Comparison of ENCODE assay signal across 22 cellular contexts in the genomic region with DNA sequence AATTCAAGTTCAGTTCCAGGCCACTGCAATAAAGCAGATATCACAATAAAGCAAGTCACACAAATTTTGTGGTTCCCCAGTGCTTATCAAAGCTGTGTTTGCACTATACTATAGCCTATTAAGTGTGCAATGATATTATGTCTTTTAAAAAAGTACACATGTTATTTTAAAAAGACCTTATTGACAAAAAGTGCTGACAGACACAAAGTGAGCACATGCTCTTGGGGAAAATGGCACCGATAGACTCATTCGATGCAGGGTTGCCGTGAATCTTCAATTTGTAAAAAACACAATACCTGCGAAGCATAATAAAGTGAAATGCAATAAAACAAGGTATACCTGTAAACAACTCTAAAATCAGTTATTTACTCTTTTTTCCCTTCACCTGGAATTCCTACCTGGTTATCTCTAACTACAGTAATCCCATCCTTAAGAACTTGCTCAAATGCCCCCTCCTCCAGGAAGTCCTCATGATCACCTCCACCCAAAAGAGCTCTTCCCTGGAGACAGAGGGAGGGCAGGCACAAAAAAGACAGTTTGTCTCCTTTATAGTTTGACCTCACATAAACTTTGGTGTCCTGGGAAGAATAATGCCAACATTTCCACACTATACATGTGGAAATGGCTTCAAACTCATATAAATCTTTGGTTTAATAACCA.
"Had no signal": no experiment of that assay in that cellular context is flagged by ENCODE, and none has a peak within 500 bp of the region (broad histone marks: within the 10 kb centered on the region; RNA-seq: fewer than 3 reads in every experiment).

No MANE protein-coding gene starts in this region.

- H3K36me3 ChIP-seq: ascending aorta, brain microvascular endothelial cell, ovary, prostate gland, upper lobe of right lung had no signal

- H3K27ac ChIP-seq: ascending aorta, brain microvascular endothelial cell, dorsolateral prefrontal cortex, ovary, prostate gland, upper lobe of right lung had no signal

- H3K4me1 Mint-ChIP-seq: activated naive CD4-positive, alpha-beta T cell treated with anti-CD3 and anti-CD28 coated beads, Interleukin-2, amount 50 U/mL, for 24 hours had no signal

- H3K9me3 Mint-ChIP-seq: activated naive CD4-positive, alpha-beta T cell treated with anti-CD3 and anti-CD28 coated beads, Interleukin-2, amount 50 U/mL, for 24 hours; activated T-helper 1 cell treated with anti-CD3 and anti-CD28 coated beads, Interleukin-12 subunit alpha, Interleukin-12 subunit beta, Interleukin-2, Interleukin-4 antibody, amounts not matched to agents 30 ng/mL and 10 ng/mL and 1 ng/mL, durations not matched to agents 14 hours and 24 hours and 36 hours; endodermal cell; naive B cell had no signal

- H3K4me1 ChIP-seq: prostate gland had no signal

- H3K27me3 ChIP-seq: ascending aorta, ovary had no signal

- H3K9me3 ChIP-seq: ascending aorta, ovary, prostate gland, upper lobe of right lung had no signal

- H3K36me3 Mint-ChIP-seq: activated naive CD4-positive, alpha-beta T cell treated with anti-CD3 and anti-CD28 coated beads, Interleukin-2, amount 50 U/mL, for 24 hours had no signal

- FAIRE-seq: colon had no signal

- H3K4me3 ChIP-seq: ascending aorta, dorsolateral prefrontal cortex, ovary, prostate gland, upper lobe of right lung had no signal

- ATAC-seq: activated CD8-positive, alpha-beta T cell treated with anti-CD3 and anti-CD28 coated beads, Interleukin-2, amount 10 ng/mL, durations not matched to agents 7 days and 5 days had no signal

- H3K4me3 Mint-ChIP-seq: activated CD8-positive, alpha-beta T cell treated with anti-CD3 and anti-CD28 coated beads, Interleukin-2, amount 10 ng/mL, durations not matched to agents 7 days and 5 days; activated naive CD4-positive, alpha-beta T cell treated with anti-CD3 and anti-CD28 coated beads, Interleukin-2, amount 50 U/mL, for 24 hours; activated T-helper 1 cell treated with anti-CD3 and anti-CD28 coated beads, Interleukin-12 subunit alpha, Interleukin-12 subunit beta, Interleukin-2, Interleukin-4 antibody, amounts not matched to agents 30 ng/mL and 10 ng/mL and 1 ng/mL, durations not matched to agents 14 hours and 24 hours and 36 hours; endodermal cell; naive B cell had no signal

- H3K27ac Mint-ChIP-seq: activated CD8-positive, alpha-beta T cell treated with anti-CD3 and anti-CD28 coated beads, Interleukin-2, amount 10 ng/mL, durations not matched to agents 7 days and 5 days; activated naive CD4-positive, alpha-beta T cell treated with anti-CD3 and anti-CD28 coated beads, Interleukin-2, amount 50 U/mL, for 24 hours; activated T-helper 1 cell treated with anti-CD3 and anti-CD28 coated beads, Interleukin-12 subunit alpha, Interleukin-12 subunit beta, Interleukin-2, Interleukin-4 antibody, amounts not matched to agents 30 ng/mL and 10 ng/mL and 1 ng/mL, durations not matched to agents 14 hours and 24 hours and 36 hours; endodermal cell; naive B cell had no signal

- DNase-seq: activated CD4-positive, alpha-beta T cell treated with anti-CD3 and anti-CD28 coated beads for 1 hour; activated CD4-positive, alpha-beta T cell treated with anti-CD3 and anti-CD28 coated beads, Interleukin-2, amount 50 U/mL, for 1 hour; activated CD8-positive, alpha-beta T cell treated with anti-CD3 and anti-CD28 coated beads, Interleukin-2, amount 10 ng/mL, durations not matched to agents 7 days and 5 days; activated gamma-delta T cell treated with Interleukin-2 at 50 U/mL for 16 hours; brain microvascular endothelial cell; central memory CD4-positive, alpha-beta T cell; dorsolateral prefrontal cortex; endodermal cell; hippocampal formation; left ventricle myocardium superior; naive B cell; stimulated activated CD4-positive, alpha-beta T cell treated with anti-CD3 and anti-CD28 coated beads, Interleukin-4, amount 100 ng/mL, for 24 hours; stimulated activated naive CD4-positive, alpha-beta T cell treated with Interleukin-2 at 50 U/mL for 16 hours; T-helper 1 cell; T-helper 9 cell; upper lobe of right lung had no signal
